18 cellular contexts compared by ENCODE assay signal in genomic region chr16:48907906-48908634, GRCh38.
DNase-seq lines count a peak whose midpoint lies in the region; ATAC-seq and TF ChIP-seq lines count a peak whose summit lies in the region.
"Had no signal": no experiment of that assay in that cellular context is flagged by ENCODE, and none has a peak within 500 bp of the region (broad histone marks: within the 10 kb centered on the region; RNA-seq: fewer than 3 reads in every experiment).

No MANE protein-coding gene starts in this region.

- TF ChIP-seq CTCF in mammary epithelial cell (conservative IDR thresholded peaks at IDR 0.05 in 1 of 2, IDR thresholded peaks at IDR 0.05 in 1 of 2; ENCODE audit: extremely low read depth in 1 of 2, insufficient read depth in 1 of 2, low read depth in 1 of 2, low read length in 2 of 2), result no peak

- H2AFZ ChIP-seq in mammary epithelial cell (ENCODE audit: low read depth, low read length), result no peak overlapping the region
- H2AFZ ChIP-seq: GM23248, hepatocyte, parathyroid adenoma had no signal

- H3K27me3 ChIP-seq in mammary epithelial cell (ENCODE audit: insufficient read depth, low read length), result peaks cover 1% of the 10 kb centered on the region
- H3K27me3 ChIP-seq: hepatocyte had no signal

- intact Hi-C loops in mammary epithelial cell (cut with micrococcal nuclease), result loop anchor here (10.0 kb wide), 2 partner anchors 223 to 377 kb away; partner anchors contain the start of gene CBLN1

- H3K4me2 ChIP-seq in mammary epithelial cell (ENCODE audit: insufficient read depth, low read depth, low read length), result no peak overlapping the region
- H3K4me2 ChIP-seq: hepatocyte had no signal

- BruUV-seq in mammary epithelial cell (replicated peaks; lab: Mats Ljungman, UMichigan), result no TSS peak

- H3K9me3 ChIP-seq in mammary epithelial cell (replicated peaks; ENCODE audit: insufficient read depth, low read length), result no peaks in the 10 kb centered on the region

- peak; percentile 55 for ATAC-seq in GM18519 (IDR thresholded peaks at IDR 0.05; ENCODE audit: low FRiP score, unreplicated experiment)
- peak; percentile 70 for ATAC-seq in GM21529 (IDR thresholded peaks at IDR 0.05; ENCODE audit: unreplicated experiment)
- peak; percentile 55 for ATAC-seq in HG03025 (IDR thresholded peaks at IDR 0.05; ENCODE audit: low FRiP score, unreplicated experiment)
- no peak for ATAC-seq in HG03139 (IDR thresholded peaks at IDR 0.05; ENCODE audit: unreplicated experiment)
- no peak for ATAC-seq in HG03095 (IDR thresholded peaks at IDR 0.05; ENCODE audit: unreplicated experiment)
- no peak for ATAC-seq in SK-N-SH treated with all-trans-retinoic acid at 6 μM for 48 hours

- dilution Hi-C loops in mammary epithelial cell (cut with HindIII; ENCODE audit: low sequenced_read_pairs), result no loop called here

- H3K9ac ChIP-seq in mammary epithelial cell (ENCODE audit: insufficient read depth, low read length), result no peak overlapping the region
- H3K9ac ChIP-seq: GM23248, parathyroid adenoma had no signal

- peaks cover 6% of the 10 kb centered on the region for H3K4me1 ChIP-seq in mammary epithelial cell (ENCODE audit: insufficient read depth, low read length)
- H3K4me1 ChIP-seq: parathyroid adenoma had no signal

- DNase-seq in mammary epithelial cell, result peak; percentile 34
- DNase-seq in HK-2 (ENCODE audit: unreplicated experiment), result no peak
- DNase-seq: activated CD4-positive, alpha-beta T cell treated with anti-CD3 and anti-CD28 coated beads for 48 hours; activated naive CD4-positive, alpha-beta T cell treated with anti-CD3 and anti-CD28 coated beads, Interleukin-2, amount 50 U/mL, for 16 hours; GM23248; NCI-H187; NCI-H510A; OCI-M1; stimulated activated CD4-positive, alpha-beta T cell treated with anti-CD3 and anti-CD28 coated beads, Interleukin-4, amount 100 ng/mL, for 1 hour; stimulated activated CD8-positive, alpha-beta memory T cell treated with anti-CD3 and anti-CD28 coated beads, Interleukin-4, amount 100 ng/mL, for 48 hours had no signal

- no peaks in the 10 kb centered on the region for H4K20me1 ChIP-seq in mammary epithelial cell (ENCODE audit: insufficient read depth, low read length)

- no peaks in the 10 kb centered on the region for H3K79me2 ChIP-seq in mammary epithelial cell (ENCODE audit: insufficient read depth, low read length)
- H3K79me2 ChIP-seq: hepatocyte, parathyroid adenoma had no signal

- in situ Hi-C loops in mammary epithelial cell (cut with MboI; ENCODE audit: low sequenced_read_pairs in 2 of 2), result no loop called here

- no peaks in the 10 kb centered on the region for H3K36me3 ChIP-seq in mammary epithelial cell (ENCODE audit: insufficient read depth, low read length)

- 94% methylated on average over 10 of the region's 10 CpGs for WGBS in mammary epithelial cell (ENCODE audit: low coverage, missing lambda C conversion rate)

- no peak overlapping the region for H3K4me3 ChIP-seq in mammary epithelial cell (replicated peaks in 1 of 3; ENCODE audit: insufficient read depth in 1 of 3, low read depth in 2 of 3, low read length in 3 of 3)
- H3K4me3 ChIP-seq: GM23248, hepatocyte had no signal

- CTCF ChIA-PET in mammary epithelial cell (lab: Charles Lee; ENCODE audit: low non-redundant PET), result interaction anchor here (0.5 kb wide), 1 partner anchor 46 kb away, joined by 4 read pairs; no protein-coding TSS in a partner anchor

- H3K27ac ChIP-seq in mammary epithelial cell (ENCODE audit: insufficient read depth, low read depth, low read length), result no peak overlapping the region
- H3K27ac ChIP-seq: GM23248, hepatocyte, parathyroid adenoma had no signal

TF ChIP-seq in SK-N-SH treated with all-trans-retinoic acid at 6 μM for 48 hours, 23 proteins besides CTCF, POLR2A, EP300 and RAD21:
- no peak for TF ChIP-seq ZNF70 (CRISPR knock-in tag; IDR thresholded peaks at IDR 0.05)
- TF ChIP-seq TOX (CRISPR knock-in tag; IDR thresholded peaks at IDR 0.05; ENCODE audit: borderline replicate concordance), result no peak
- TF ChIP-seq ZNF8 (CRISPR knock-in tag; IDR thresholded peaks at IDR 0.05), result no peak
- TF ChIP-seq OSR1 (CRISPR knock-in tag; IDR thresholded peaks at IDR 0.05), result no peak
- TF ChIP-seq CSDC2 (CRISPR knock-in tag; IDR thresholded peaks at IDR 0.05), result no peak
- TF ChIP-seq PPARA (CRISPR knock-in tag; IDR thresholded peaks at IDR 0.05; ENCODE audit: borderline replicate concordance), result no peak
- TF ChIP-seq TCF4 (CRISPR knock-in tag; IDR thresholded peaks at IDR 0.05; ENCODE audit: borderline replicate concordance), result no peak
- no peak for TF ChIP-seq ZFP30 (CRISPR knock-in tag; IDR thresholded peaks at IDR 0.05)

Comparison
In these comparisons a context has a peak if more than half of its experiments do, and no peak if none do; other contexts are left out.
1. ATAC-seq: peak in GM18519 (single experiment), GM21529 (single experiment) and HG03025 (single experiment); none in HG03139 (single experiment), HG03095 (single experiment) and SK-N-SH treated with all-trans-retinoic acid at 6 μM for 48 hours (single experiment).